ENCODE assay signal across 35 cellular contexts in the genomic region with DNA sequence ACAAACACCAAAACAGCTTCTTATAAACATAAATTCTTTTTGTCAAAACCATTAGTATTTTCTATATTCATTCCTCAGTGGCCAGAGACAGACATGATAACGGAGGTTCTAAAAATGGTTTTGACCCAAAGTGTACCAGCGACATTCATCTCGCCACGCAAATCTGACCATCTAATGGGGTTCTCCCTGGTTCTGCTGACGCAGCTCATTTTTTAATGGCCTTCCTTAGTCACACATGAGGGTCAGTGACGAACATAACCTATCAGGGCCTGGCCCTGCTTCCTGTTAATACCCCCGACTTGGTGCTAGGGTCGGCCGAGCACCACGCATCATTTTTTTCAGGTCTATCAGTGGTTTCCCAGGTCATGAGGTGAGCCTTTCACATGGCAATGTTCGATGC.
"Had no signal": no experiment of that assay in that cellular context is flagged by ENCODE, and none has a peak within 500 bp of the region (broad histone marks: within the 10 kb centered on the region; RNA-seq: fewer than 3 reads in every experiment).

No MANE protein-coding gene starts in this region.

- H3K27me3 ChIP-seq: MG63 had no signal

- DNase-seq: Kasumi-1, MG63, MM.1S, MV-4-11, NCI-H1048, NCI-H1092, NCI-H1092 treated with DMSO at 0.1 percent for 48 hours, NCI-H1105, NCI-H1105 treated with DMSO at 0.1 percent for 48 hours, NCI-H1417, NCI-H1417 treated with DMSO at 0.1 percent for 48 hours, NCI-H1436, NCI-H1436 treated with DMSO at 0.1 percent for 48 hours, NCI-H146, NCI-H1694, NCI-H1694 treated with DMSO at 0.1 percent for 48 hours, NCI-H187, NCI-H187 treated with DMSO at 0.1 percent for 48 hours, NCI-H1930, NCI-H2029, NCI-H2029 treated with DMSO at 0.1 percent for 48 hours, NCI-H2081, NCI-H2081 treated with DMSO at 0.1 percent for 48 hours, NCI-H2107, NCI-H2171, NCI-H2171 treated with DMSO at 0.1 percent for 48 hours, NCI-H2227 treated with DMSO at 0.1 percent for 48 hours, NCI-H226, NCI-H345, NCI-H446, NCI-H446 treated with DMSO at 0.1 percent for 48 hours, NCI-H510A, NCI-H510A treated with DMSO at 0.1 percent for 48 hours, NCI-H524, NCI-H524 treated with DMSO at 0.1 percent for 48 hours had no signal

- H3K36me3 ChIP-seq: MG63 had no signal

- H3K9me3 ChIP-seq: MG63 had no signal

- H3K4me3 ChIP-seq: MG63 had no signal
